Comparison of ENCODE assay signal across 1 cellular context in the genomic region with DNA sequence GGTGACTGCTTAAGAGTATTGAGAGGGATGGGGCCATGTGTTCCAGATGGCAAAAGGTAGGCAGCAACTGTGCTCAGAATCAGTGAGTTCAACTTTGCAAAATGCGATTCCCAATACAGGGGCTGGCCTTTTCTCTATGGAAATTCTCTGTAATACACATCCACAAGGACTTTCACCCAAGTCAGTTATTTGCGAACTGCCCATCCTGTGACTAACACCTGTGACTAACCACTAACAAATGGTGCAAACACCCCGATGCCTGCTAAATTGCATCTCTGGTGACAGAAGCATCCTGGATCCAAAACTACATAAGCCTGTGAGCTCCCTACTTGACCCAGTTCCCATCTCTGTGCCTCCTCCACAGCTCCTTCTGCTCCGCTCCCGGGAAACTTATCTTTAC.
TF ChIP-seq lines count a peak whose summit lies in the region.

No MANE protein-coding gene starts in this region.

TF ChIP-seq in SK-N-SH, 30 proteins besides CTCF, POLR2A, EP300 and RAD21 (continued from another document):
- TF ChIP-seq, protein P1, sequence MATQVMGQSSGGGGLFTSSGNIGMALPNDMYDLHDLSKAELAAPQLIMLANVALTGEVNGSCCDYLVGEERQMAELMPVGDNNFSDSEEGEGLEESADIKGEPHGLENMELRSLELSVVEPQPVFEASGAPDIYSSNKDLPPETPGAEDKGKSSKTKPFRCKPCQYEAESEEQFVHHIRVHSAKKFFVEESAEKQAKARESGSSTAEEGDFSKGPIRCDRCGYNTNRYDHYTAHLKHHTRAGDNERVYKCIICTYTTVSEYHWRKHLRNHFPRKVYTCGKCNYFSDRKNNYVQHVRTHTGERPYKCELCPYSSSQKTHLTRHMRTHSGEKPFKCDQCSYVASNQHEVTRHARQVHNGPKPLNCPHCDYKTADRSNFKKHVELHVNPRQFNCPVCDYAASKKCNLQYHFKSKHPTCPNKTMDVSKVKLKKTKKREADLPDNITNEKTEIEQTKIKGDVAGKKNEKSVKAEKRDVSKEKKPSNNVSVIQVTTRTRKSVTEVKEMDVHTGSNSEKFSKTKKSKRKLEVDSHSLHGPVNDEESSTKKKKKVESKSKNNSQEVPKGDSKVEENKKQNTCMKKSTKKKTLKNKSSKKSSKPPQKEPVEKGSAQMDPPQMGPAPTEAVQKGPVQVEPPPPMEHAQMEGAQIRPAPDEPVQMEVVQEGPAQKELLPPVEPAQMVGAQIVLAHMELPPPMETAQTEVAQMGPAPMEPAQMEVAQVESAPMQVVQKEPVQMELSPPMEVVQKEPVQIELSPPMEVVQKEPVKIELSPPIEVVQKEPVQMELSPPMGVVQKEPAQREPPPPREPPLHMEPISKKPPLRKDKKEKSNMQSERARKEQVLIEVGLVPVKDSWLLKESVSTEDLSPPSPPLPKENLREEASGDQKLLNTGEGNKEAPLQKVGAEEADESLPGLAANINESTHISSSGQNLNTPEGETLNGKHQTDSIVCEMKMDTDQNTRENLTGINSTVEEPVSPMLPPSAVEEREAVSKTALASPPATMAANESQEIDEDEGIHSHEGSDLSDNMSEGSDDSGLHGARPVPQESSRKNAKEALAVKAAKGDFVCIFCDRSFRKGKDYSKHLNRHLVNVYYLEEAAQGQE (IDR thresholded peaks at IDR 0.05; ENCODE audit: low read depth, low read length) = no peak
- TF ChIP-seq RXRA (IDR thresholded peaks at IDR 0.05; ENCODE audit: borderline replicate concordance, low read depth) = peak; percentile 53; the same call in 1 of the 2 replicates
- no peak for TF ChIP-seq YY1 (IDR thresholded peaks at IDR 0.05; ENCODE audit: low read depth)
- TF ChIP-seq NFIC (IDR thresholded peaks at IDR 0.05; ENCODE audit: borderline replicate concordance) = 0 out of 2 replicates have a peak, but pooled peaks have one; percentile 50
- peak; percentile 75 for TF ChIP-seq PBX3 (IDR thresholded peaks at IDR 0.05)
- 0 out of 2 replicates have a peak, but pooled peaks have one; percentile 22 for TF ChIP-seq MEF2A (IDR thresholded peaks at IDR 0.05; ENCODE audit: borderline replicate concordance, low read depth)
- TF ChIP-seq JUND (IDR thresholded peaks at IDR 0.05) = peak; percentile 65
- no peak for TF ChIP-seq GATA2 (CRISPR knock-in tag; IDR thresholded peaks at IDR 0.05)
TF ChIP-seq in SK-N-SH: peak in this region for 9.
